8 cellular contexts compared by ENCODE assay signal in the genomic region with DNA sequence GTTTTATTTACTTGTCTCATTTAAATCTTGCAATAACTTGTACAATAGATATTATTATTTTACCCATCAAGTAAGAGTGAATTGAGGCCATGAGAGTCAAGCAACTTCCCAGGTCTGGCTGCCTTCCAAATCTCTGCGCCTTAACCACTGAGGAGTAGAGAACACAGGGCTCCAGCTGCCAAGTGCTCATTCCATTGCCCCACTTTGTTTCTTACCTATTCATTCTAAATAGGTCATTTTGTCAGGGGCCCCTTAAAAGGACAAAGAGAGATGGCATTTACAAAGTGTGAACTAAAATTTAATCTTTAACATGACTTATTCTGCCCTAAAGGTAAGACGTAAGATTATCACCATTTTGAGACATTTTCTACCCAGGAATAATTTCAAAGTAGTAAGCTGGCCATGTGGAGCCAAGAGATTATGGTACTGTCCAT. TPM values are rescaled to one million over a fixed set of nuclear protein-coding genes. Genes with fewer than 3 reads are reported as not detected.
DNase-seq lines count a peak whose midpoint lies in the region; ATAC-seq and TF ChIP-seq lines count a peak whose summit lies in the region.

No MANE protein-coding gene starts in this region.

- peaks cover 18% of the 10 kb centered on the region for H3K36me3 Mint-ChIP-seq in activated naive CD8-positive, alpha-beta T cell

- H4K91ac ChIP-seq in trophoblast cell (ENCODE audit: low read depth, low read length), result no peak overlapping the region

- peak overlapping the region; percentile 69 to 98 (median 92) for H3K4me3 ChIP-seq in heart left ventricle
- peak overlapping the region; percentile 68 for H3K4me3 ChIP-seq in trophoblast cell (ENCODE audit: low read depth, low read length)

- peak overlapping the region; percentile 95 for H3K4me2 ChIP-seq in trophoblast cell (ENCODE audit: low read length)

- DNase-seq in NCI-H748 (lab: John Stamatoyannopoulos, UW; ENCODE audit: unreplicated experiment) (peak; percentile 7), NCI-H748 treated with DMSO at 0.1 percent for 48 hours (lab: John Stamatoyannopoulos, UW) (no peak), NCI-H2107 (lab: John Stamatoyannopoulos, UW) (peak; percentile 49), heart left ventricle (peak in 4 of 5 donors; percentile 73 to 88 (median 82)), trophoblast cell (no peak)

- H3K14ac ChIP-seq in trophoblast cell (ENCODE audit: low read length), result no peak overlapping the region

- H3K79me2 ChIP-seq in trophoblast cell (ENCODE audit: control insufficient read depth, insufficient read depth, low read length, poor library complexity), result peaks cover 29% of the 10 kb centered on the region

- ATAC-seq in heart left ventricle, result no peak
- ATAC-seq in HG02571 (IDR thresholded peaks at IDR 0.05; ENCODE audit: unreplicated experiment), result no peak
- no peak for ATAC-seq in GM18909 (IDR thresholded peaks at IDR 0.05; ENCODE audit: poor library complexity, unreplicated experiment)

- H2BK12ac ChIP-seq in trophoblast cell (ENCODE audit: low read length), result no peak overlapping the region

- no peaks in the 10 kb centered on the region for H3K27me3 Mint-ChIP-seq in activated naive CD8-positive, alpha-beta T cell

- H2BK120ac ChIP-seq in trophoblast cell (ENCODE audit: insufficient read depth, low read length, poor library complexity), result no peak overlapping the region

- H3K4me1 ChIP-seq in heart left ventricle (peaks cover 0 to 48% (median 26%) of the 10 kb centered on the region in 12 donors), trophoblast cell (ENCODE audit: control insufficient read depth in 1 of 2, insufficient read depth in 2 of 2, low read length in 2 of 2) (peaks cover 3 to 5% of the 10 kb centered on the region in 2 experiments)

- H3K9me3 ChIP-seq in heart left ventricle (no peaks in the 10 kb centered on the region), trophoblast cell (ENCODE audit: insufficient read depth, low read depth, low read length) (no peaks in the 10 kb centered on the region)

- no peak overlapping the region for H2AFZ ChIP-seq in trophoblast cell (ENCODE audit: insufficient read depth, low read length, poor library complexity)

- H3K4me3 Mint-ChIP-seq in activated naive CD8-positive, alpha-beta T cell, result peak overlapping the region; percentile 98

- H3K79me1 ChIP-seq in trophoblast cell (ENCODE audit: low read length), result peaks cover 13% of the 10 kb centered on the region

- TF ChIP-seq POLR2A in heart left ventricle (IDR thresholded peaks at IDR 0.05), result no peak

- H4K8ac ChIP-seq in trophoblast cell (ENCODE audit: low read depth, low read length), result no peak overlapping the region

- no peak overlapping the region for H3K18ac ChIP-seq in trophoblast cell (ENCODE audit: low read length)

- peaks cover 38% of the 10 kb centered on the region for H3K4me1 Mint-ChIP-seq in activated naive CD8-positive, alpha-beta T cell (ENCODE audit: low read depth)

- peak overlapping the region in 9 of 12 donors; percentile 3 to 100 (median 98) for H3K27ac ChIP-seq in heart left ventricle
- H3K27ac ChIP-seq in trophoblast cell (ENCODE audit: low read depth, low read length), result no peak overlapping the region

- H3K9me3 Mint-ChIP-seq in activated naive CD8-positive, alpha-beta T cell (ENCODE audit: low read depth), result no peaks in the 10 kb centered on the region

- H2AK5ac ChIP-seq in trophoblast cell (ENCODE audit: low read length), result no peak overlapping the region

- no peaks in the 10 kb centered on the region for H3K27me3 ChIP-seq in heart left ventricle
- no peaks in the 10 kb centered on the region for H3K27me3 ChIP-seq in trophoblast cell (ENCODE audit: insufficient read depth, low read length)

- no peak overlapping the region for H4K12ac ChIP-seq in trophoblast cell (ENCODE audit: low read depth, low read length)

- intact Hi-C loops in heart left ventricle (cut with DNase I), result loop anchor here in 2 of 10 donors (10.0 kb wide), 2 partner anchors 543 to 553 kb away; partner anchors contain the start of gene SNRPE (in 1 of the 2)

- peak overlapping the region; percentile 98 for H3K27ac Mint-ChIP-seq in activated naive CD8-positive, alpha-beta T cell

- H2BK5ac ChIP-seq in trophoblast cell (ENCODE audit: low read depth, low read length, poor library complexity), result no peak overlapping the region

- peak overlapping the region; percentile 99 for H3K4ac ChIP-seq in trophoblast cell (ENCODE audit: low read depth, low read length)

- no peak overlapping the region for H3K23ac ChIP-seq in trophoblast cell (ENCODE audit: low read length)

- TF ChIP-seq CTCF in heart left ventricle (IDR thresholded peaks at IDR 0.05), result no peak

- peak overlapping the region; percentile 84 for H3K9ac ChIP-seq in trophoblast cell (ENCODE audit: low read length)

- H3K36me3 ChIP-seq in heart left ventricle (peaks cover 0 to 46% (median 33%) of the 10 kb centered on the region in 9 donors), trophoblast cell (ENCODE audit: control insufficient read depth in 1 of 2, insufficient read depth in 2 of 2, low read length in 2 of 2) (peaks cover 6 to 9% of the 10 kb centered on the region in 2 experiments)

- WGBS in heart left ventricle, 4 donors, result 0 to 2% (median 2%) methylated on average over 2 of the region's 2 CpGs
- WGBS in trophoblast cell (ENCODE audit: extremely low coverage, insufficient coverage, insufficient read length), result no CpG with 5 or more reads among the region's 2 CpGs

RNA-seq across cellular contexts. Expression of gene PPP1R15B, which starts 3.5 kb away (rescaled TPM):
- 10 to 100 TPM; 15.8 to 29.8 (median 25.9) TPM for total RNA-seq in heart left ventricle
- polyA plus RNA-seq in heart left ventricle, result 10 to 100 TPM in 1 of 2 donors, 1 to 10 TPM in 1; 8.1 to 27.9 TPM
- 39.2 and 41.5 TPM in 2 replicates for polyA plus RNA-seq in trophoblast cell (2013)

RNA-seq across cellular contexts. Expression of gene PLEKHA6, which starts 48.4 kb away (rescaled TPM):
- total RNA-seq in heart left ventricle, result 10 to 100 TPM in 7 of 9 donors, 1 to 10 TPM in 2; 9.1 to 33.2 (median 20.1) TPM
- polyA plus RNA-seq in heart left ventricle, result 10 to 100 TPM in 1 of 2 donors, 1 to 10 TPM in 1; 5.2 to 12.8 TPM
- 26.6 and 31.1 TPM in 2 replicates for polyA plus RNA-seq in trophoblast cell (2013)

Comparison
In these comparisons a context has a peak if more than half of its experiments do, and no peak if none do; other contexts are left out.
1. DNase-seq: peak in NCI-H748 (single experiment), NCI-H2107 (single experiment) and heart left ventricle (4 of 5); none in NCI-H748 treated with DMSO at 0.1 percent for 48 hours (single experiment) and trophoblast cell (0 of 2).